Comparison of ENCODE assay signal across 17 cellular contexts in genomic region chr16:6484931-6485330, GRCh38.
"Had no signal": no experiment of that assay in that cellular context is flagged by ENCODE, and none has a peak within 500 bp of the region (broad histone marks: within the 10 kb centered on the region; RNA-seq: fewer than 3 reads in every experiment).

No MANE protein-coding gene starts in this region.

- H3K9me3 ChIP-seq: body of pancreas, esophagus squamous epithelium, neutrophil, pancreas, suprapubic skin had no signal

- H3K27me3 ChIP-seq: body of pancreas had no signal

- DNase-seq: activated CD4-positive, alpha-beta T cell treated with anti-CD3 and anti-CD28 coated beads for 1 hour; activated CD4-positive, alpha-beta T cell treated with anti-CD3 and anti-CD28 coated beads, Interleukin-2, amount 50 U/mL, for 48 hours; activated naive CD8-positive, alpha-beta T cell treated with anti-CD3 and anti-CD28 coated beads for 36 hours; amniotic stem cell; body of pancreas; effector CD4-positive, alpha-beta T cell; esophagus squamous epithelium; left cardiac atrium; naive thymus-derived CD8-positive, alpha-beta T cell; pancreas; SW 1271; T-helper 2 cell; trophoblast cell had no signal

- H3K4me1 ChIP-seq: body of pancreas, esophagus squamous epithelium, pancreas, suprapubic skin had no signal

- H3K36me3 ChIP-seq: esophagus squamous epithelium, neutrophil, pancreas, suprapubic skin had no signal

- H3K27ac ChIP-seq: body of pancreas, coronary artery, esophagus squamous epithelium, neutrophil, pancreas, suprapubic skin, VCaP had no signal

- FAIRE-seq: pancreas had no signal

- H3K4me3 ChIP-seq: body of pancreas, coronary artery, esophagus squamous epithelium, pancreas, suprapubic skin had no signal
